ENCODE assay signal across 24 cellular contexts in the genomic region with DNA sequence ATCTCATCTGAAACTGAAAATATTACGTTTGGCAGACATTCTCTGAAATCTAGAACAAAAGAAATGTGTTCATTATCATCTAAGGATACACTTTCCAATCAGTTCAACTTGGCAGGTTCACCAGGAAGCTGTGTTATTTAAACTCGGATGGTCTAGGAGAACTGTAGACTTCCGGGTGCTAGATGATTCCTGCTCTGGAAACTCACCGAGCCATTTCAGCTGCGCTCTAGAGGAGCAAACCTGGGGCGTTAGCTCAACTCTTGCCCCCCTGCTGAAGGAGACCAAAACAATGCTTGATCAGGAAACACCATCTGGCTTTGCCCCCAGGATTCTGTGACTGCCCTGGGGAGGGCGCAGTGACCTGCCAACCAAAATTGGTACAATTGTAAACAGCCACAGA. TPM values are rescaled to one million over a fixed set of nuclear protein-coding genes. Genes with fewer than 3 reads are reported as not detected.
A peak's percentile ranks its signal among the peaks of the same experiment; 100 is the strongest.
DNase-seq lines count a peak whose midpoint lies in the region; ATAC-seq and TF ChIP-seq lines count a peak whose summit lies in the region.
"Had no signal": no experiment of that assay in that cellular context is flagged by ENCODE, and none has a peak within 500 bp of the region (broad histone marks: within the 10 kb centered on the region; RNA-seq: fewer than 3 reads in every experiment).

No MANE protein-coding gene starts in this region.

- dilution Hi-C loops in mammary epithelial cell (cut with HindIII; ENCODE audit: low sequenced_read_pairs), result no loop called here

- no peaks in the 10 kb centered on the region for H4K20me1 ChIP-seq in mammary epithelial cell (ENCODE audit: insufficient read depth, low read length)

- CTCF ChIA-PET in mammary epithelial cell (lab: Charles Lee; ENCODE audit: low non-redundant PET), result interaction anchor here (0.6 kb wide), 1 partner anchor 418 kb away, joined by 3 read pairs; no protein-coding TSS in a partner anchor

- TF ChIP-seq POLR2A in breast epithelium (IDR thresholded peaks at IDR 0.05), result no peak

- H3K9ac ChIP-seq in mammary epithelial cell (ENCODE audit: insufficient read depth, low read length), result no peak overlapping the region

- in situ Hi-C loops in mammary epithelial cell (cut with MboI; ENCODE audit: low sequenced_read_pairs in 2 of 2), result loop anchor here (5.0 kb wide), 1 partner anchor 62 kb away; no protein-coding TSS in a partner anchor

- H3K27me3 Mint-ChIP-seq in T-helper 17 cell, result peaks cover 55% of the 10 kb centered on the region
- no peaks in the 10 kb centered on the region for H3K27me3 Mint-ChIP-seq in activated naive CD8-positive, alpha-beta T cell treated with anti-CD3 and anti-CD28 coated beads for 36 hours
- H3K27me3 Mint-ChIP-seq: type B pancreatic cell had no signal

- no peaks in the 10 kb centered on the region for H3K9me3 ChIP-seq in breast epithelium
- H3K9me3 ChIP-seq in mammary epithelial cell (replicated peaks; ENCODE audit: insufficient read depth, low read length), result no peaks in the 10 kb centered on the region
- H3K9me3 ChIP-seq in T-helper 17 cell (ENCODE audit: control insufficient read depth, low read length, poor library complexity, severe bottlenecking), result no peaks in the 10 kb centered on the region
- no peaks in the 10 kb centered on the region for H3K9me3 ChIP-seq in upper lobe of right lung
- H3K9me3 ChIP-seq: MG63, sigmoid colon had no signal

- H3K36me3 ChIP-seq in breast epithelium (no peaks in the 10 kb centered on the region), mammary epithelial cell (ENCODE audit: insufficient read depth, low read length) (no peaks in the 10 kb centered on the region), upper lobe of right lung (peaks cover 33% of the 10 kb centered on the region)
- H3K36me3 ChIP-seq: MG63, sigmoid colon had no signal

- H3K27ac Mint-ChIP-seq in T-helper 17 cell, result peak overlapping the region; percentile 14
- no peak overlapping the region for H3K27ac Mint-ChIP-seq in activated naive CD8-positive, alpha-beta T cell treated with anti-CD3 and anti-CD28 coated beads for 36 hours
- H3K27ac Mint-ChIP-seq: activated CD4-positive, alpha-beta T cell treated with anti-CD3 and anti-CD28 coated beads, Interleukin-2, amount 10 ng/mL, durations not matched to agents 24 days and 14 days; CD14-positive monocyte; type B pancreatic cell had no signal

- H2AFZ ChIP-seq in mammary epithelial cell (ENCODE audit: low read depth, low read length), result no peak overlapping the region

- H3K4me3 Mint-ChIP-seq in T-helper 17 cell, result no peak overlapping the region
- H3K4me3 Mint-ChIP-seq in activated naive CD8-positive, alpha-beta T cell treated with anti-CD3 and anti-CD28 coated beads for 36 hours, result no peak overlapping the region
- H3K4me3 Mint-ChIP-seq: activated CD4-positive, alpha-beta T cell treated with anti-CD3 and anti-CD28 coated beads, Interleukin-2, amount 10 ng/mL, durations not matched to agents 24 days and 14 days; CD14-positive monocyte; type B pancreatic cell had no signal

- WGBS in mammary epithelial cell (ENCODE audit: low coverage, missing lambda C conversion rate), result 89% methylated on average over 7 of the region's 7 CpGs

- no peaks in the 10 kb centered on the region for H3K36me3 Mint-ChIP-seq in T-helper 17 cell (ENCODE audit: low read depth)
- no peaks in the 10 kb centered on the region for H3K36me3 Mint-ChIP-seq in activated naive CD8-positive, alpha-beta T cell treated with anti-CD3 and anti-CD28 coated beads for 36 hours
- H3K36me3 Mint-ChIP-seq: CD14-positive monocyte, type B pancreatic cell had no signal

- H3K4me1 Mint-ChIP-seq in T-helper 17 cell, result peaks cover under 1% of the 10 kb centered on the region
- no peaks in the 10 kb centered on the region for H3K4me1 Mint-ChIP-seq in activated naive CD8-positive, alpha-beta T cell treated with anti-CD3 and anti-CD28 coated beads for 36 hours
- H3K4me1 Mint-ChIP-seq: activated CD4-positive, alpha-beta T cell treated with anti-CD3 and anti-CD28 coated beads, Interleukin-2, amount 10 ng/mL, durations not matched to agents 24 days and 14 days; CD14-positive monocyte had no signal

- TF ChIP-seq CTCF in breast epithelium (IDR thresholded peaks at IDR 0.05), result no peak
- no peak for TF ChIP-seq CTCF in mammary epithelial cell (conservative IDR thresholded peaks at IDR 0.05 in 1 of 2, IDR thresholded peaks at IDR 0.05 in 1 of 2; ENCODE audit: extremely low read depth in 1 of 2, insufficient read depth in 1 of 2, low read depth in 1 of 2, low read length in 2 of 2)
- no peak for TF ChIP-seq CTCF in upper lobe of right lung (IDR thresholded peaks at IDR 0.05)

- H3K4me3 ChIP-seq in breast epithelium, result no peak overlapping the region
- no peak overlapping the region for H3K4me3 ChIP-seq in mammary epithelial cell (replicated peaks in 1 of 3; ENCODE audit: insufficient read depth in 1 of 3, low read depth in 2 of 3, low read length in 3 of 3)
- H3K4me3 ChIP-seq in upper lobe of right lung, result no peak overlapping the region
- H3K4me3 ChIP-seq: MG63, sigmoid colon had no signal

- no peak overlapping the region for H3K4me2 ChIP-seq in mammary epithelial cell (ENCODE audit: insufficient read depth, low read depth, low read length)

- H3K27me3 ChIP-seq in breast epithelium (no peaks in the 10 kb centered on the region), mammary epithelial cell (ENCODE audit: insufficient read depth, low read length) (no peaks in the 10 kb centered on the region), upper lobe of right lung (no peaks in the 10 kb centered on the region)
- H3K27me3 ChIP-seq: MG63, sigmoid colon had no signal

- no peaks in the 10 kb centered on the region for H3K9me3 Mint-ChIP-seq in activated naive CD8-positive, alpha-beta T cell treated with anti-CD3 and anti-CD28 coated beads for 36 hours
- H3K9me3 Mint-ChIP-seq: activated CD4-positive, alpha-beta T cell treated with anti-CD3 and anti-CD28 coated beads, Interleukin-2, amount 10 ng/mL, durations not matched to agents 24 days and 14 days; CD14-positive monocyte; type B pancreatic cell had no signal

- intact Hi-C loops in breast epithelium (cut with DNase I; ENCODE audit: low total_unique reads) (loop anchor here (5.0 kb wide), 1 partner anchor 237 kb away; no protein-coding TSS in a partner anchor), mammary epithelial cell (cut with micrococcal nuclease) (loop anchor here (5.0 kb wide), 2 partner anchors 47 to 237 kb away; no protein-coding TSS in a partner anchor), upper lobe of right lung (cut with DNase I) (no loop called here)

- no peak for ATAC-seq in T-helper 17 cell
- no peak for ATAC-seq in upper lobe of right lung
- ATAC-seq: foreskin keratinocyte had no signal

- no TSS peak for BruUV-seq in mammary epithelial cell (replicated peaks; lab: Mats Ljungman, UMichigan)

- H3K4me1 ChIP-seq in breast epithelium (peaks cover 0 to 19% of the 10 kb centered on the region in 2 donors), mammary epithelial cell (ENCODE audit: insufficient read depth, low read length) (no peaks in the 10 kb centered on the region), upper lobe of right lung (peaks cover 48% of the 10 kb centered on the region)
- H3K4me1 ChIP-seq: foreskin keratinocyte had no signal

- H3K79me2 ChIP-seq in mammary epithelial cell (ENCODE audit: insufficient read depth, low read length), result no peaks in the 10 kb centered on the region

- DNase-seq in breast epithelium (ENCODE audit: low spot score in 2 of 2) (no peak), mammary epithelial cell (no peak), T-helper 17 cell (no peak), lung microvascular endothelial cell (ENCODE audit: low read depth in 2 of 2) (peak; percentile 64 to 69), upper lobe of right lung (no peak), GDM1 (lab: John Stamatoyannopoulos, UW) (no peak), NCI-H2171 (lab: John Stamatoyannopoulos, UW) (no peak)
- DNase-seq in activated naive CD8-positive, alpha-beta T cell treated with anti-CD3 and anti-CD28 coated beads for 36 hours, result no peak
- DNase-seq: activated CD4-positive, alpha-beta T cell treated with anti-CD3 and anti-CD28 coated beads, Interleukin-2, amount 10 ng/mL, durations not matched to agents 24 days and 14 days; activated CD8-positive, alpha-beta memory T cell treated with anti-CD3 and anti-CD28 coated beads, Interleukin-2, amount 50 U/mL, for 4 hours; activated effector memory CD4-positive, alpha-beta T cell treated with Interleukin-2 at 50 U/mL for 16 hours; DMS79 treated with DMSO at 0.1 percent for 48 hours; foreskin keratinocyte; MG63; NCI-H1694; NCI-H510A treated with DMSO at 0.1 percent for 48 hours; sigmoid colon; stimulated activated naive CD4-positive, alpha-beta T cell had no signal

- H3K27ac ChIP-seq in breast epithelium (peak overlapping the region; percentile 67 to 73), mammary epithelial cell (ENCODE audit: insufficient read depth, low read depth, low read length) (no peak overlapping the region), upper lobe of right lung (peak overlapping the region; percentile 36)
- H3K27ac ChIP-seq: foreskin keratinocyte, sigmoid colon had no signal

RNA-seq across cellular contexts. Expression of a gene that starts 22.9 kb away (rescaled TPM):
- total RNA-seq in breast epithelium (100 to 1,000 TPM in 2 of 3 donors, 10 to 100 TPM in 1; 15.5 to 242 (median 223) TPM), mammary epithelial cell (1 to 10 TPM; 2.8 to 7.2 TPM), T-helper 17 cell (not detected), lung microvascular endothelial cell (0.20 and 0.22 TPM in 2 replicates), upper lobe of right lung (423 TPM)
- polyA plus RNA-seq in mammary epithelial cell, result 16.1 TPM
- 24.1 TPM for polyA minus RNA-seq in mammary epithelial cell
- total RNA-seq in activated naive CD8-positive, alpha-beta T cell treated with anti-CD3 and anti-CD28 coated beads for 36 hours, result not detected
- total RNA-seq: A673; activated CD4-positive, alpha-beta T cell treated with anti-CD3 and anti-CD28 coated beads, Interleukin-2, amount 10 ng/mL, durations not matched to agents 24 days and 14 days had no signal
- polyA plus RNA-seq: CD14-positive monocyte had no signal

RNA-seq across cellular contexts. Expression of a gene that starts 56.5 kb away (rescaled TPM):
- not detected for total RNA-seq in breast epithelium
- not detected for total RNA-seq in mammary epithelial cell
- not detected for polyA plus RNA-seq in mammary epithelial cell
- polyA minus RNA-seq in mammary epithelial cell, result not detected
- total RNA-seq in T-helper 17 cell, result not detected
- total RNA-seq in lung microvascular endothelial cell, result not detected in 2 replicates
- total RNA-seq in upper lobe of right lung, result not detected
- not detected for total RNA-seq in activated naive CD8-positive, alpha-beta T cell treated with anti-CD3 and anti-CD28 coated beads for 36 hours
- total RNA-seq: A673; activated CD4-positive, alpha-beta T cell treated with anti-CD3 and anti-CD28 coated beads, Interleukin-2, amount 10 ng/mL, durations not matched to agents 24 days and 14 days; bronchial epithelial cell; epithelial cell of proximal tubule; foreskin keratinocyte; kidney epithelial cell; sigmoid colon had no signal
- polyA plus RNA-seq: CD14-positive monocyte, foreskin keratinocyte, sigmoid colon had no signal

Comparison
In these comparisons a context has a peak if more than half of its experiments do, and no peak if none do; other contexts are left out.
1. DNase-seq: peak in lung microvascular endothelial cell (2 of 2); none in breast epithelium (0 of 2), mammary epithelial cell (single experiment), T-helper 17 cell (0 of 3), upper lobe of right lung (single experiment), GDM1 (single experiment), NCI-H2171 (single experiment) and activated naive CD8-positive, alpha-beta T cell treated with anti-CD3 and anti-CD28 coated beads for 36 hours (single experiment).